1 cellular context compared by ENCODE assay signal in the genomic region with DNA sequence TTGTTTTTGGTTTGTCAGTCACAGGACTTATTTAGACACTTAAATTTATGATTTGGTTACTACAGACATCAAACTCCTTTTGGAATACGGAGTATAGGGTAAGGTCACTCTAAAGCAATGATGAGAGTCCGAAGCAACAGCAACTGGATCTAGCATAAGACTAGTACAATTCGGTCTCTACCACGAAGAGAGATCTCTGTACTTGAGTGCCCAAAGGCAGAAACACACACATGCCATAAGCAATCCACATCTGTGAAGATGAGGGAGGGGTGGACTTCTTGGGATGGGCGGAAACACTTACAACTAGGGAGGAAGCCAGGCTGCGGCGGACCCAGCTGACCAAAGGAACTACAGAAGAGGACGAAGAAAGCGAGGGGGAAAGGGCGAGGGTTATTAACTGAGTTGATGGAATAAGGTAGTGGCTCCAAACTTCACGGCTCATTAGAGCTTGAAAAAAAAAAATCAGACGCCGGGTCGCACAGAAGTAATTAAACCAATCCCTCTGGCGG.
TF ChIP-seq lines count a peak whose summit lies in the region.

No MANE protein-coding gene starts in this region.

TF ChIP-seq in GM12878, 131 proteins besides CTCF, POLR2A, EP300 and RAD21 (continued from another document):
- TF ChIP-seq TCF3 (IDR thresholded peaks at IDR 0.05; ENCODE audit: borderline replicate concordance, insufficient read depth, low read depth, low read length) (no peak), IKZF2 (IDR thresholded peaks at IDR 0.05) (peak in 1 of 2 experiments; percentile 42; a peak in 2 of 4 replicates), ZBTB40 (IDR thresholded peaks at IDR 0.05; ENCODE audit: borderline replicate concordance) (peak; percentile 26; the same call in 1 of the 2 replicates), IRF5 (IDR thresholded peaks at IDR 0.05; ENCODE audit: borderline replicate concordance) (no peak), HDGF (IDR thresholded peaks at IDR 0.05) (no peak)
